In the genomic region with DNA sequence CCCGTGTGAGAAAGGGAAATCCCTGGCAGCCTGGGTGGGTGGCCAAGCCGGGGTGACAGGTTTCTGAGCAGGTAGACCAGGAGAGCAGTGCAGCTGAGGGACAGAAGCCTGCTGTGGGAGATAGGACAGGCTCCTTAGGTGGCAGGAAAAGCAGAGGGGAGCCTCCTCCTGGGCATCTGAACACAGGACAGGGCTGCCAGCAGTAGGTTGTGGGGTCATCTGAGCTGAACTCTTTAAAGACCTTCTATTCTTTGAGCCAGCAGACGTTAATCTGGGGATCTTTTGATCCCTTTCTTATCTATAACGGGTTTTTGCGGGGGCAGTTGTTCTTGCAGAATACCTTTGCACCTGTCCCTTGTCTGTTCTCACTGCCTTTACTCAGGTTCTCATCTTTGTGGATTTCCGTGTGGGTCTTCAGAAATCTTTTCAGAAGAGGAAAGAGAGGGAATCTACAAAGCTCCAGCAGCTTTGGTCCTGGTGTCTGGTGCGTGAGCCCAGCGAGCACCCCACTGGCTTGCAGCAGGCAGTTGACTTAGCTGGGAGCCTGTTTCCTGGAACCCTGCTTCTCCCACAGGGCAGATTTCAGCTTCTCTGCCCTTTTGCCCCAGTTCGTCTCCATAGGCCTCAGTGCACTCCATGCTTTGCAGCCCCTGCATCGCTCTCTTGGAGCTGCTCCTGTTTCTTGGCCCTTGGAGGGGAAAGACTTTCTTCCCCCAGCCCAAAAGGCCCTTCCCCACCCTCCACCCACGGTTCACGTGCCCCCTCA, we compare ENCODE assay signal across 20 cellular contexts. TPM values are rescaled to one million over a fixed set of nuclear protein-coding genes. Genes with fewer than 3 reads are reported as not detected.
A peak's percentile ranks its signal among the peaks of the same experiment; 100 is the strongest.
DNase-seq lines count a peak whose midpoint lies in the region; ATAC-seq and FAIRE-seq lines count a peak whose summit lies in the region.
"Had no signal": no experiment of that assay in that cellular context is flagged by ENCODE, and none has a peak within 500 bp of the region (broad histone marks: within the 10 kb centered on the region; RNA-seq: fewer than 3 reads in every experiment).

No MANE protein-coding gene starts in this region.

- no peak for DNase-seq in activated naive CD4-positive, alpha-beta T cell treated with anti-CD3 and anti-CD28 coated beads, Interleukin-2, amount 50 U/mL, for 16 hours
- DNase-seq in memory B cell (ENCODE audit: low spot score in 2 of 2) (no peak), islet precursor cell (no peak), GM19239 (ENCODE audit: insufficient read length, low spot score) (no peak), GM03348 (ENCODE audit: low spot score) (no peak)
- DNase-seq in stimulated activated naive B cell treated with anti-CD40 and anti-IgM and Interleukin-4, amounts not matched to agents 10 μg/mL and 1 μg/mL and 100 μg/mL, for 72 hours = no peak
- DNase-seq: activated gamma-delta T cell treated with Interleukin-2 at 50 U/mL for 16 hours; CD4-positive, alpha-beta memory T cell; DMS79 treated with DMSO at 0.1 percent for 48 hours; hippocampal formation; midbrain; NCI-H510A; right cardiac atrium; stimulated activated naive CD8-positive, alpha-beta T cell treated with anti-CD3 and anti-CD28 coated beads, Interleukin-15, amount 100 ng/mL, for 72 hours; T-helper 2 cell had no signal

- no peak for FAIRE-seq in GM19239 (lab: Jason Lieb, UNC)
- FAIRE-seq: colon had no signal

- H3K9me3 Mint-ChIP-seq in activated naive CD4-positive, alpha-beta T cell treated with anti-CD3 and anti-CD28 coated beads, Interleukin-2, amount 50 U/mL, for 24 hours = no peaks in the 10 kb centered on the region
- H3K9me3 Mint-ChIP-seq in activated T-helper 17 cell treated with anti-CD3 and anti-CD28 coated beads, Interleukin-2, amount 50 U/mL, for 72 hours = no peaks in the 10 kb centered on the region
- no peaks in the 10 kb centered on the region for H3K9me3 Mint-ChIP-seq in memory B cell
- H3K9me3 Mint-ChIP-seq in stimulated activated naive B cell treated with anti-CD40 and anti-IgM and Interleukin-4, amounts not matched to agents 10 μg/mL and 1 μg/mL and 100 μg/mL, for 72 hours = no peaks in the 10 kb centered on the region
- H3K9me3 Mint-ChIP-seq: stimulated activated naive CD8-positive, alpha-beta T cell treated with anti-CD3 and anti-CD28 coated beads, Interleukin-15, amount 100 ng/mL, for 72 hours; type B pancreatic cell had no signal

- no peak for ATAC-seq in activated T-helper 17 cell treated with anti-CD3 and anti-CD28 coated beads, Interleukin-2, amount 50 U/mL, for 72 hours (replicated peaks)
- no peak for ATAC-seq in memory B cell (ENCODE audit: low read depth)
- no peak for ATAC-seq in stimulated activated naive B cell treated with anti-CD40 and anti-IgM and Interleukin-4, amounts not matched to agents 10 μg/mL and 1 μg/mL and 100 μg/mL, for 72 hours (replicated peaks)
- ATAC-seq: Right ventricle myocardium inferior; stimulated activated naive CD8-positive, alpha-beta T cell treated with anti-CD3 and anti-CD28 coated beads, Interleukin-15, amount 100 ng/mL, for 72 hours had no signal

- no peaks in the 10 kb centered on the region for H3K27me3 Mint-ChIP-seq in activated naive CD4-positive, alpha-beta T cell treated with anti-CD3 and anti-CD28 coated beads, Interleukin-2, amount 50 U/mL, for 24 hours
- no peaks in the 10 kb centered on the region for H3K27me3 Mint-ChIP-seq in activated T-helper 17 cell treated with anti-CD3 and anti-CD28 coated beads, Interleukin-2, amount 50 U/mL, for 72 hours
- no peaks in the 10 kb centered on the region for H3K27me3 Mint-ChIP-seq in memory B cell
- no peaks in the 10 kb centered on the region for H3K27me3 Mint-ChIP-seq in stimulated activated naive B cell treated with anti-CD40 and anti-IgM and Interleukin-4, amounts not matched to agents 10 μg/mL and 1 μg/mL and 100 μg/mL, for 72 hours
- H3K27me3 Mint-ChIP-seq: CD4-positive, alpha-beta memory T cell; stimulated activated naive CD8-positive, alpha-beta T cell treated with anti-CD3 and anti-CD28 coated beads, Interleukin-15, amount 100 ng/mL, for 72 hours; type B pancreatic cell had no signal

- H3K4me3 Mint-ChIP-seq in activated naive CD4-positive, alpha-beta T cell treated with anti-CD3 and anti-CD28 coated beads, Interleukin-2, amount 50 U/mL, for 24 hours = no peak overlapping the region
- H3K4me3 Mint-ChIP-seq in activated T-helper 17 cell treated with anti-CD3 and anti-CD28 coated beads, Interleukin-2, amount 50 U/mL, for 72 hours = no peak overlapping the region
- no peak overlapping the region for H3K4me3 Mint-ChIP-seq in memory B cell
- no peak overlapping the region for H3K4me3 Mint-ChIP-seq in stimulated activated naive B cell treated with anti-CD40 and anti-IgM and Interleukin-4, amounts not matched to agents 10 μg/mL and 1 μg/mL and 100 μg/mL, for 72 hours
- H3K4me3 Mint-ChIP-seq: CD4-positive, alpha-beta memory T cell; stimulated activated naive CD8-positive, alpha-beta T cell treated with anti-CD3 and anti-CD28 coated beads, Interleukin-15, amount 100 ng/mL, for 72 hours; type B pancreatic cell had no signal

- H3K36me3 Mint-ChIP-seq in activated naive CD4-positive, alpha-beta T cell treated with anti-CD3 and anti-CD28 coated beads, Interleukin-2, amount 50 U/mL, for 24 hours = peaks cover 11% of the 10 kb centered on the region
- peaks cover 98% of the 10 kb centered on the region for H3K36me3 Mint-ChIP-seq in activated T-helper 17 cell treated with anti-CD3 and anti-CD28 coated beads, Interleukin-2, amount 50 U/mL, for 72 hours (ENCODE audit: low read depth)
- H3K36me3 Mint-ChIP-seq in memory B cell = peaks cover 32% of the 10 kb centered on the region
- peaks cover 45 to 66% of the 10 kb centered on the region in 2 donors for H3K36me3 Mint-ChIP-seq in stimulated activated naive B cell treated with anti-CD40 and anti-IgM and Interleukin-4, amounts not matched to agents 10 μg/mL and 1 μg/mL and 100 μg/mL, for 72 hours

- peaks cover under 1% of the 10 kb centered on the region for H3K4me1 Mint-ChIP-seq in activated naive CD4-positive, alpha-beta T cell treated with anti-CD3 and anti-CD28 coated beads, Interleukin-2, amount 50 U/mL, for 24 hours
- H3K4me1 Mint-ChIP-seq in activated T-helper 17 cell treated with anti-CD3 and anti-CD28 coated beads, Interleukin-2, amount 50 U/mL, for 72 hours = no peaks in the 10 kb centered on the region
- no peaks in the 10 kb centered on the region for H3K4me1 Mint-ChIP-seq in memory B cell
- peaks cover 0 to 13% of the 10 kb centered on the region in 2 donors for H3K4me1 Mint-ChIP-seq in stimulated activated naive B cell treated with anti-CD40 and anti-IgM and Interleukin-4, amounts not matched to agents 10 μg/mL and 1 μg/mL and 100 μg/mL, for 72 hours

- H3K27ac Mint-ChIP-seq in activated naive CD4-positive, alpha-beta T cell treated with anti-CD3 and anti-CD28 coated beads, Interleukin-2, amount 50 U/mL, for 24 hours = peak overlapping the region; percentile 59
- peak overlapping the region; percentile 78 for H3K27ac Mint-ChIP-seq in activated T-helper 17 cell treated with anti-CD3 and anti-CD28 coated beads, Interleukin-2, amount 50 U/mL, for 72 hours
- peak overlapping the region; percentile 69 for H3K27ac Mint-ChIP-seq in memory B cell
- peak overlapping the region; percentile 59 for H3K27ac Mint-ChIP-seq in stimulated activated naive B cell treated with anti-CD40 and anti-IgM and Interleukin-4, amounts not matched to agents 10 μg/mL and 1 μg/mL and 100 μg/mL, for 72 hours
- H3K27ac Mint-ChIP-seq: type B pancreatic cell had no signal

RNA-seq across cellular contexts. Expression of a gene that starts 35.8 kb away (rescaled TPM):
- 10 to 100 TPM in 1 of 2 donors, 1 to 10 TPM in 1; 8.5 to 13.0 TPM for total RNA-seq in activated T-helper 17 cell treated with anti-CD3 and anti-CD28 coated beads, Interleukin-2, amount 50 U/mL, for 72 hours
